Comparison of ENCODE assay signal across 28 cellular contexts in the genomic region with DNA sequence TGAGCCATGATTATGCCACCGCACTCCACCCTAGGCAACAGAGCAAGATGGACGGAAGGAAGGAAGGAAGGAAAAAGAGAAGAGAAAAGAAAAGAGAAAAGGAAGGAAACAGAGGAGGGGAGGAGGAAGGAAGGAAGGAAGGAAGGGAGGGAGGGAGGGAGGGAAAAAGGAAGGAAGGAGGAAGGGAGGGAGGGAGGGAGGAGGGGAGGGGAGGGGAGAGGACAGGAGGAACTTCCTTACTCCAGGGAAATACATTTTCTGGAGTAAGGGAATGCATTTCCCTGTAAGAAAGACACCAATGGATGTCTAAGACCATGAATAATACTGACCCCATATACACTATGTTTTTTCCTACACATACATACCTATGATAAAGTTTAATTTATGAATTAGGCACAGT.
DNase-seq lines count a peak whose midpoint lies in the region; ATAC-seq and TF ChIP-seq lines count a peak whose summit lies in the region.
"Had no signal": no experiment of that assay in that cellular context is flagged by ENCODE, and none has a peak within 500 bp of the region (broad histone marks: within the 10 kb centered on the region; RNA-seq: fewer than 3 reads in every experiment).

No MANE protein-coding gene starts in this region.

- H3K27ac Mint-ChIP-seq in natural killer cell treated with Interleukin-12 subunit alpha and Interleukin-12 subunit beta and Interleukin-15 and Interleukin-18, amount 100 ng/mL, for 72 hours: peak overlapping the region; percentile 38 to 64
- no peak overlapping the region for H3K27ac Mint-ChIP-seq in natural killer cell
- peak overlapping the region; percentile 58 for H3K27ac Mint-ChIP-seq in activated CD4-positive, alpha-beta memory T cell treated with anti-CD3 and anti-CD28 coated beads, Interleukin-2, amount 10 ng/mL, durations not matched to agents 7 days and 5 days
- H3K27ac Mint-ChIP-seq: CD4-positive, alpha-beta T cell had no signal

- H3K4me3 ChIP-seq in brain microvascular endothelial cell (ENCODE audit: low read depth, low read length) (no peak overlapping the region), heart right ventricle (no peak overlapping the region)
- H3K4me3 ChIP-seq: BLaER1 treated with 17β-estradiol and CSF1 and Interleukin-3, amounts not matched to agents 10 nM and 100 nM; GM23248; SK-N-MC had no signal

- peaks cover under 1 to 33% (median 23%) of the 10 kb centered on the region in 9 donors for H3K4me1 ChIP-seq in heart right ventricle

- TF ChIP-seq CTCF in natural killer cell (IDR thresholded peaks at IDR 0.05) (no peak), brain microvascular endothelial cell (IDR thresholded peaks at IDR 0.05; ENCODE audit: low read depth, low read length, missing control alignments) (no peak), heart right ventricle (IDR thresholded peaks at IDR 0.05) (no peak)

- peak overlapping the region; percentile 78 for H3K27ac ChIP-seq in brain microvascular endothelial cell
- H3K27ac ChIP-seq in heart right ventricle: no peak overlapping the region
- H3K27ac ChIP-seq: GM23248, RWPE1, SK-N-MC had no signal

- peaks cover 27 to 29% of the 10 kb centered on the region in 2 donors for H3K4me1 Mint-ChIP-seq in natural killer cell treated with Interleukin-12 subunit alpha and Interleukin-12 subunit beta and Interleukin-15 and Interleukin-18, amount 100 ng/mL, for 72 hours (ENCODE audit: low read depth in 2 of 2)
- peaks cover 19 to 27% of the 10 kb centered on the region in 2 donors for H3K4me1 Mint-ChIP-seq in natural killer cell
- peaks cover 60% of the 10 kb centered on the region for H3K4me1 Mint-ChIP-seq in activated CD4-positive, alpha-beta memory T cell treated with anti-CD3 and anti-CD28 coated beads, Interleukin-2, amount 10 ng/mL, durations not matched to agents 7 days and 5 days

- in situ Hi-C loops in brain microvascular endothelial cell (cut with HindIII; ENCODE audit: low pct_ligation_motif_present, low sequenced_read_pairs): no loop called here

- POLR2A ChIA-PET in activated CD4-positive, alpha-beta memory T cell treated with anti-CD3 and anti-CD28 coated beads, Interleukin-2, amount 10 ng/mL, durations not matched to agents 7 days and 5 days (lab: Charles Lee): no interaction called here

- H3K36me3 ChIP-seq in brain microvascular endothelial cell (replicated peaks) (no peaks in the 10 kb centered on the region), heart right ventricle (peaks cover 0 to 23% (median 0%) of the 10 kb centered on the region in 9 donors)
- H3K36me3 ChIP-seq: BLaER1 treated with 17β-estradiol and CSF1 and Interleukin-3, amounts not matched to agents 10 nM and 100 nM had no signal

- no peak for DNase-seq in natural killer cell treated with Interleukin-12 subunit alpha and Interleukin-12 subunit beta and Interleukin-15 and Interleukin-18, amount 100 ng/mL, for 72 hours (ENCODE audit: low spot score)
- DNase-seq in natural killer cell: no peak
- no peak for DNase-seq in activated CD4-positive, alpha-beta memory T cell treated with anti-CD3 and anti-CD28 coated beads, Interleukin-2, amount 10 ng/mL, durations not matched to agents 7 days and 5 days
- no peak for DNase-seq in brain microvascular endothelial cell
- no peak for DNase-seq in NCI-H1694 (lab: John Stamatoyannopoulos, UW)
- DNase-seq in medulla oblongata (ENCODE audit: extremely low spot score): no peak
- no peak for DNase-seq in heart right ventricle
- DNase-seq: AML-193; CD4-positive, alpha-beta T cell; COR-L47; DMS53; GM23248; H7; IMR-90; KG1; NCI-H1048; NCI-H1417 treated with DMSO at 0.1 percent for 48 hours; NCI-H187; NCI-H2081 treated with DMSO at 0.1 percent for 48 hours; NCI-H2171; NCI-H226; NCI-H510A; NCI-H69; SIG-M5 had no signal

- no peaks in the 10 kb centered on the region for H3K9me3 Mint-ChIP-seq in natural killer cell treated with Interleukin-12 subunit alpha and Interleukin-12 subunit beta and Interleukin-15 and Interleukin-18, amount 100 ng/mL, for 72 hours
- no peaks in the 10 kb centered on the region for H3K9me3 Mint-ChIP-seq in natural killer cell
- no peaks in the 10 kb centered on the region for H3K9me3 Mint-ChIP-seq in activated CD4-positive, alpha-beta memory T cell treated with anti-CD3 and anti-CD28 coated beads, Interleukin-2, amount 10 ng/mL, durations not matched to agents 7 days and 5 days
- H3K9me3 Mint-ChIP-seq: CD4-positive, alpha-beta T cell had no signal

- no peaks in the 10 kb centered on the region for H3K27me3 Mint-ChIP-seq in natural killer cell treated with Interleukin-12 subunit alpha and Interleukin-12 subunit beta and Interleukin-15 and Interleukin-18, amount 100 ng/mL, for 72 hours
- no peaks in the 10 kb centered on the region for H3K27me3 Mint-ChIP-seq in natural killer cell (ENCODE audit: low read depth in 2 of 2)
- H3K27me3 Mint-ChIP-seq in activated CD4-positive, alpha-beta memory T cell treated with anti-CD3 and anti-CD28 coated beads, Interleukin-2, amount 10 ng/mL, durations not matched to agents 7 days and 5 days: peaks cover 12% of the 10 kb centered on the region

- no peak overlapping the region for H3K4me3 Mint-ChIP-seq in natural killer cell treated with Interleukin-12 subunit alpha and Interleukin-12 subunit beta and Interleukin-15 and Interleukin-18, amount 100 ng/mL, for 72 hours
- no peak overlapping the region for H3K4me3 Mint-ChIP-seq in natural killer cell
- H3K4me3 Mint-ChIP-seq in activated CD4-positive, alpha-beta memory T cell treated with anti-CD3 and anti-CD28 coated beads, Interleukin-2, amount 10 ng/mL, durations not matched to agents 7 days and 5 days: no peak overlapping the region
- H3K4me3 Mint-ChIP-seq: CD4-positive, alpha-beta T cell had no signal

- WGBS in heart right ventricle, 2 donors: 96 to 97% methylated on average over 2 of the region's 2 CpGs

- intact Hi-C loops in natural killer cell (cut with micrococcal nuclease) (no loop called here), heart right ventricle (cut with DNase I) (loop anchor here in 7 of 10 donors (5.0 to 10.0 kb wide), 6 partner anchors 59 to 651 kb away; no protein-coding TSS in a partner anchor)

- H3K36me3 Mint-ChIP-seq in natural killer cell treated with Interleukin-12 subunit alpha and Interleukin-12 subunit beta and Interleukin-15 and Interleukin-18, amount 100 ng/mL, for 72 hours: no peaks in the 10 kb centered on the region
- H3K36me3 Mint-ChIP-seq in natural killer cell: peaks cover 7% of the 10 kb centered on the region
- H3K36me3 Mint-ChIP-seq in activated CD4-positive, alpha-beta memory T cell treated with anti-CD3 and anti-CD28 coated beads, Interleukin-2, amount 10 ng/mL, durations not matched to agents 7 days and 5 days (ENCODE audit: low read depth): no peaks in the 10 kb centered on the region

- H3K27me3 ChIP-seq in brain microvascular endothelial cell (replicated peaks) (no peaks in the 10 kb centered on the region), heart right ventricle (no peaks in the 10 kb centered on the region)

- H3K9me3 ChIP-seq in heart right ventricle: no peaks in the 10 kb centered on the region
- H3K9me3 ChIP-seq: BLaER1 treated with 17β-estradiol and CSF1 and Interleukin-3, amounts not matched to agents 10 nM and 100 nM had no signal

- CTCF ChIA-PET in activated CD4-positive, alpha-beta memory T cell treated with anti-CD3 and anti-CD28 coated beads, Interleukin-2, amount 10 ng/mL, durations not matched to agents 7 days and 5 days (lab: Charles Lee): interaction anchor here (1.7 kb wide), 1 partner anchor 12 kb away, joined by 7 read pairs; no protein-coding TSS in a partner anchor

- ATAC-seq in natural killer cell treated with Interleukin-12 subunit alpha and Interleukin-12 subunit beta and Interleukin-15 and Interleukin-18, amount 100 ng/mL, for 72 hours: no peak
- no peak for ATAC-seq in natural killer cell
- ATAC-seq in heart right ventricle: no peak
- ATAC-seq: Panc1 had no signal

Comparison
In these comparisons a context has a peak if more than half of its experiments do, and no peak if none do; other contexts are left out.
1. H3K27ac Mint-ChIP-seq: peak in natural killer cell treated with Interleukin-12 subunit alpha and Interleukin-12 subunit beta and Interleukin-15 and Interleukin-18, amount 100 ng/mL, for 72 hours (2 of 2) and activated CD4-positive, alpha-beta memory T cell treated with anti-CD3 and anti-CD28 coated beads, Interleukin-2, amount 10 ng/mL, durations not matched to agents 7 days and 5 days (single experiment); none in natural killer cell (0 of 2).